8 cellular contexts compared by ENCODE assay signal in genomic region chr17:32876414-32877163, GRCh38. TPM values are rescaled to one million over a fixed set of nuclear protein-coding genes. Genes with fewer than 3 reads are reported as not detected.
DNase-seq lines count a peak whose midpoint lies in the region; ATAC-seq and TF ChIP-seq lines count a peak whose summit lies in the region.

MYO1D (minus strand) TSS chr17:32877124; CDS start chr17:32876872, 252 bp downstream.

- H3K9me2 ChIP-seq in GM23338 (ENCODE audit: insufficient read depth): no peaks in the 10 kb centered on the region

- H3F3A ChIP-seq in GM23338 (replicated peaks; ENCODE audit: low read depth): no peaks in the 10 kb centered on the region

- peaks cover 11% of the 10 kb centered on the region for H3K4me1 ChIP-seq in GM23338 (ENCODE audit: insufficient read depth)

- peaks cover 33% of the 10 kb centered on the region for H3K79me2 ChIP-seq in GM23338 (replicated peaks; ENCODE audit: insufficient read depth)

- DNase-seq in GM03348 (ENCODE audit: low spot score) (peak; percentile 72), GM23338 (ENCODE audit: low spot score) (peak; percentile 86), M059J (ENCODE audit: low read depth) (peak; percentile 3), lung microvascular endothelial cell (ENCODE audit: low read depth in 2 of 2) (peak; percentile 21 to 62), GM19240 (ENCODE audit: insufficient read length, low spot score) (no peak)
- peak; percentile 78 to 81 for DNase-seq in activated CD4-positive, alpha-beta T cell treated with anti-CD3 and anti-CD28 coated beads for 4 hours
- peak; percentile 45 to 70 (median 68) for DNase-seq in stimulated activated CD4-positive, alpha-beta T cell treated with anti-CD3 and anti-CD28 coated beads, TNF-alpha, amount 100 ng/mL, for 4 hours (ENCODE audit: low read depth in 3 of 3)

- no peaks in the 10 kb centered on the region for H3K27me3 ChIP-seq in GM23338 (ENCODE audit: insufficient read depth)

- no peaks in the 10 kb centered on the region for H3K9me3 Mint-ChIP-seq in GM23338
- no peaks in the 10 kb centered on the region for H3K9me3 Mint-ChIP-seq in dendritic cell treated with granulocyte-macrophage colony-stimulating factor and Interleukin-4, amounts not matched to agents 40 ng/mL and 50 ng/mL, for 4 days

- peak within 1 kb of the TSS; percentile 93 for H3K4me3 Mint-ChIP-seq in GM23338
- peak within 1 kb of the TSS; percentile 74 for H3K4me3 Mint-ChIP-seq in dendritic cell treated with granulocyte-macrophage colony-stimulating factor and Interleukin-4, amounts not matched to agents 40 ng/mL and 50 ng/mL, for 4 days

- peaks cover 4% of the 10 kb centered on the region for H3K27me3 Mint-ChIP-seq in GM23338 (ENCODE audit: insufficient read depth, low read depth, poor library complexity)
- H3K27me3 Mint-ChIP-seq in dendritic cell treated with granulocyte-macrophage colony-stimulating factor and Interleukin-4, amounts not matched to agents 40 ng/mL and 50 ng/mL, for 4 days: peaks cover 50% of the 10 kb centered on the region

- TF ChIP-seq CTCF in GM23338 (conservative IDR thresholded peaks at IDR 0.05; ENCODE audit: low read depth in 2 of 2): peak; percentile 50 to 57

- peak within 1 kb of the TSS; percentile 87; the same call in 1 of the 2 replicates for H3K27ac ChIP-seq in GM23338 (ENCODE audit: low read depth)

- peak within 1 kb of the TSS; percentile 99 for H2AFZ ChIP-seq in GM23338

- peaks cover 12% of the 10 kb centered on the region for H3K4me1 Mint-ChIP-seq in GM23338
- peaks cover 12% of the 10 kb centered on the region for H3K4me1 Mint-ChIP-seq in dendritic cell treated with granulocyte-macrophage colony-stimulating factor and Interleukin-4, amounts not matched to agents 40 ng/mL and 50 ng/mL, for 4 days (ENCODE audit: low read depth)

- peak within 1 kb of the TSS; percentile 88 for H3K4me2 ChIP-seq in GM23338

- H3K4me3 ChIP-seq in GM23338: peak within 1 kb of the TSS; percentile 68

- peaks cover 9% of the 10 kb centered on the region; the same call in 1 of the 2 replicates for H4K20me1 ChIP-seq in GM23338 (replicated peaks; ENCODE audit: insufficient read depth)

- peak within 1 kb of the TSS; percentile 85 for H3K27ac Mint-ChIP-seq in GM23338
- no peak within 1 kb of the TSS for H3K27ac Mint-ChIP-seq in dendritic cell treated with granulocyte-macrophage colony-stimulating factor and Interleukin-4, amounts not matched to agents 40 ng/mL and 50 ng/mL, for 4 days

- H3K36me3 Mint-ChIP-seq in GM23338 (ENCODE audit: low read depth): peaks cover 5% of the 10 kb centered on the region; the same call in 2 of the 3 replicates
- no peaks in the 10 kb centered on the region for H3K36me3 Mint-ChIP-seq in dendritic cell treated with granulocyte-macrophage colony-stimulating factor and Interleukin-4, amounts not matched to agents 40 ng/mL and 50 ng/mL, for 4 days (ENCODE audit: low read depth)

- no peaks in the 10 kb centered on the region for H3K36me3 ChIP-seq in GM23338 (ENCODE audit: insufficient read depth)

- peak; percentile 83 for ATAC-seq in GM23338

- intact Hi-C loops in dendritic cell treated with granulocyte-macrophage colony-stimulating factor and Interleukin-4, amounts not matched to agents 40 ng/mL and 50 ng/mL, for 4 days (cut with micrococcal nuclease): loop anchor here (1.0 kb wide), 1 partner anchor 93 kb away; no protein-coding TSS in a partner anchor

TF ChIP-seq in GM23338, 12 proteins besides CTCF, POLR2A, EP300 and RAD21:
- TF ChIP-seq CREB1 (CRISPR knock-in tag; IDR thresholded peaks at IDR 0.05; ENCODE audit: low read depth): peak; percentile 68
- TF ChIP-seq ZNF462 (CRISPR knock-in tag; IDR thresholded peaks at IDR 0.05): no peak
- peak; percentile 29 for TF ChIP-seq REST (IDR thresholded peaks at IDR 0.05; ENCODE audit: unreplicated experiment)
- TF ChIP-seq POLR2AphosphoS5 (IDR thresholded peaks at IDR 0.05; ENCODE audit: low read depth): peak; percentile 71
- peak; percentile 10; the same call in 1 of the 2 replicates for TF ChIP-seq ZNF114 (CRISPR knock-in tag; IDR thresholded peaks at IDR 0.05)

RNA-seq across cellular contexts. Expression of gene MYO1D, which starts in this region (rescaled TPM):
- 28.6 and 29.9 TPM in 2 replicates for total RNA-seq in GM23338 (2014; rRNA removed; shearing (Covaris generic))
- polyA plus RNA-seq in GM23338 (2016; fragmentation: Nextera tagmentation; extraction: Ambion mirVana): 8.5 and 8.6 TPM in 2 replicates
- total RNA-seq in M059J (2014; rRNA removed; shearing (Covaris generic)): 0.07 and 1.8 TPM in 2 replicates
- total RNA-seq in lung microvascular endothelial cell: 56.3 and 57.8 TPM in 2 replicates

Comparison
In these comparisons a context has a peak if more than half of its experiments do, and no peak if none do; other contexts are left out.
1. RNA of gene MYO1D (total RNA-seq): 56.3 to 57.8 TPM in lung microvascular endothelial cell and 28.6 to 29.9 TPM in GM23338; 0.07 to 1.8 TPM in M059J; every median in the first group is over 10 times any median in the second.